29 cellular contexts compared by ENCODE assay signal in genomic region chr4:1122501-1122900, GRCh38. TPM values are rescaled to one million over a fixed set of nuclear protein-coding genes. Genes with fewer than 3 reads are reported as not detected.
"Had no signal": no experiment of that assay in that cellular context is flagged by ENCODE, and none has a peak within 500 bp of the region (broad histone marks: within the 10 kb centered on the region; RNA-seq: fewer than 3 reads in every experiment).

No MANE protein-coding gene starts in this region.

- H3K27ac ChIP-seq: KMS-11, VCaP had no signal

- DNase-seq: activated B cell treated with CpG ODN at 0.5 μM for 24 hours; activated CD4-positive, alpha-beta T cell treated with anti-CD3 and anti-CD28 coated beads for 1 hour; activated CD4-positive, alpha-beta T cell treated with anti-CD3 and anti-CD28 coated beads, Interleukin-2, amount 10 ng/mL, durations not matched to agents 7 days and 5 days; activated CD4-positive, alpha-beta T cell treated with anti-CD3 and anti-CD28 coated beads, Interleukin-2, amount 50 U/mL, for 48 hours; activated CD8-positive, alpha-beta T cell treated with anti-CD3 and anti-CD28 coated beads, Interleukin-2, amount 10 ng/mL, durations not matched to agents 7 days and 5 days; activated gamma-delta T cell treated with Interleukin-2 at 50 U/mL for 16 hours; activated naive CD4-positive, alpha-beta T cell treated with anti-CD3 and anti-CD28 coated beads, Interleukin-2, amount 10 ng/mL, durations not matched to agents 7 days and 5 days; activated naive CD8-positive, alpha-beta T cell treated with anti-CD3 and anti-CD28 coated beads, Interleukin-2, amount 50 U/mL, for 24 hours; activated T-cell treated with anti-CD3 and anti-CD28 coated beads, Interleukin-2, amount 50 U/mL, for 24 hours; anterior cingulate cortex; caudate nucleus; cerebellar nuclear complex; NCI-H1105; NCI-H1436; NCI-H1694; NCI-H1930; NCI-H2081 treated with DMSO at 0.1 percent for 48 hours; NCI-H226; NCI-H446 treated with DMSO at 0.1 percent for 48 hours; NCI-H524; NK-92 treated with Interleukin-12 subunit alpha and Interleukin-12 subunit beta, amount 100 ng/mL, for 24 hours; Right ventricle myocardium superior; SW 1271; T-helper 1 cell; T-helper 2 cell; T-helper 9 cell had no signal

- ATAC-seq: activated CD8-positive, alpha-beta T cell treated with anti-CD3 and anti-CD28 coated beads, Interleukin-2, amount 10 ng/mL, durations not matched to agents 7 days and 5 days; activated naive CD8-positive, alpha-beta T cell treated with anti-CD3 and anti-CD28 coated beads, Interleukin-2, amount 50 U/mL, for 24 hours had no signal

RNA-seq across cellular contexts. Expression of gene RNF212, which starts 9.1 kb away (rescaled TPM):
- total RNA-seq: LHCN-M2 had no signal
